In the genomic region with DNA sequence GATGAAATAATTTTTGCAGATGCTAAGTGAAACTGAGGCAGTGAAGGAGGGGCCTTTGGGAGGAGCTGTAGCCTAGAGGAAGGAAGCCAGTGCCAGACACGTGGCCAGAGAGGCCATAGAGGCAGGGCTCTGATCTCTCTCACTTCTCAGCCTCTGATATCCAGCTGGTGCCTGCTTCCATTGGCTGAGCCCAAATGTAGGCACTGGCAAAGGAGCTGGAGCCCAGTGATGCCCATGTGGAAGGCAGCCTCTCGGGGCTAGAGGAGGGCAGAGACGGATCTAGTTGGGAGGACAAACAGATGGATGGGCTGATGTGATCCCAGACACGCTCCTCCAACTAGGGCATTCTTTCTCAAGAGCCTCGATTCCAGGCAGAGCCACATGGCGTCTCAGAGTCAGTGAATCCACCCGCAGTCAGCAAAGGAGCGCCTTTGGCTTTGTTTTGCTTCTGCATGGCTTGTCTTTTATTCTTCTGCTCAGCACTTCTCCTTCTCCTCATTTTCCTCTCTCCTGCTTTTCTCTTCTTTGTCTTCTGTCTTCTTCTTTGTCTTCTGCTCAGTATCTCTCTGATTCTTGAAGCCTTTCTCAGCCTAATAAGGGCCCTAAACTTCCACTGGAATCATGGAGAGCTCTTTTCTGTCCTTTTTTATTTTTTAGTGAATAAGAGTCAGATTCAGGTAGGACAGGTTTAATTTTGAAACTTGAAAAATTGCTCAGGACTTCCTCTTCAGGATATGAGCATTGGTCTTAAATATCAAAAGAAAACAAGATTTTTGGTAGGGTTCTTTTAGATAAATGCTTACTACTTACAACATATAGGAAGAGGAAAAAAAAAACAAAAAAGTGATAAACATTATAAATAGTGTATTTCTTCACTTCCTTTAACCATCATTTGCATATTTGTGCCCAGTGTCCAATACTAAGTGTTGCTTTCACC, we compare ENCODE assay signal across 1 cellular context.
TF ChIP-seq lines count a peak whose summit lies in the region.

No MANE protein-coding gene starts in this region.

TF ChIP-seq in HepG2, 621 proteins besides CTCF, POLR2A, EP300 and RAD21 (continues in another document):
- TF ChIP-seq MEF2D (CRISPR knock-in tag; IDR thresholded peaks at IDR 0.05) = no peak
- TF ChIP-seq YY1 (IDR thresholded peaks at IDR 0.05; ENCODE audit: insufficient read depth, insufficient replicate concordance, low read depth, low read length) = no peak
- TF ChIP-seq ZNF792 (CRISPR knock-in tag; IDR thresholded peaks at IDR 0.05) = no peak
- TF ChIP-seq UBTF (CRISPR knock-in tag; IDR thresholded peaks at IDR 0.05) = no peak
- no peak for TF ChIP-seq MNT (IDR thresholded peaks at IDR 0.05)
- no peak for TF ChIP-seq KDM6A (CRISPR knock-in tag; IDR thresholded peaks at IDR 0.05; ENCODE audit: low read depth)
- TF ChIP-seq NR3C1 (CRISPR knock-in tag; IDR thresholded peaks at IDR 0.05) = no peak
- TF ChIP-seq ZNF230 (CRISPR knock-in tag; IDR thresholded peaks at IDR 0.05) = no peak
- no peak for TF ChIP-seq SOX5 (CRISPR knock-in tag; IDR thresholded peaks at IDR 0.05; ENCODE audit: borderline replicate concordance)
- TF ChIP-seq ZNF616 (CRISPR knock-in tag; IDR thresholded peaks at IDR 0.05; ENCODE audit: low read depth) = no peak
- TF ChIP-seq ZNF557 (CRISPR knock-in tag; IDR thresholded peaks at IDR 0.05) = no peak
- TF ChIP-seq ARNT (IDR thresholded peaks at IDR 0.05) = no peak
- TF ChIP-seq KDM2A (CRISPR knock-in tag; IDR thresholded peaks at IDR 0.05; ENCODE audit: borderline replicate concordance, low read depth) = peak; percentile 38; the same call in 1 of the 2 replicates
- no peak for TF ChIP-seq HNF1A (IDR thresholded peaks at IDR 0.05; ENCODE audit: low read depth)
- TF ChIP-seq HNF1A (CRISPR knock-in tag; IDR thresholded peaks at IDR 0.05; ENCODE audit: borderline replicate concordance) = peak; percentile 55; the same call in 1 of the 2 replicates
- no peak for TF ChIP-seq ZNF644 (CRISPR knock-in tag; IDR thresholded peaks at IDR 0.05; ENCODE audit: low read depth)
- TF ChIP-seq RBAK (CRISPR knock-in tag; IDR thresholded peaks at IDR 0.05) = no peak
- TF ChIP-seq ZNF670 (CRISPR knock-in tag; IDR thresholded peaks at IDR 0.05; ENCODE audit: borderline replicate concordance) = no peak
- no peak for TF ChIP-seq ZNF44 (CRISPR knock-in tag; IDR thresholded peaks at IDR 0.05)
- TF ChIP-seq ZNF543 (CRISPR knock-in tag; IDR thresholded peaks at IDR 0.05) = 0 out of 2 replicates have a peak, but pooled peaks have one; percentile 38
- TF ChIP-seq, protein P1, sequence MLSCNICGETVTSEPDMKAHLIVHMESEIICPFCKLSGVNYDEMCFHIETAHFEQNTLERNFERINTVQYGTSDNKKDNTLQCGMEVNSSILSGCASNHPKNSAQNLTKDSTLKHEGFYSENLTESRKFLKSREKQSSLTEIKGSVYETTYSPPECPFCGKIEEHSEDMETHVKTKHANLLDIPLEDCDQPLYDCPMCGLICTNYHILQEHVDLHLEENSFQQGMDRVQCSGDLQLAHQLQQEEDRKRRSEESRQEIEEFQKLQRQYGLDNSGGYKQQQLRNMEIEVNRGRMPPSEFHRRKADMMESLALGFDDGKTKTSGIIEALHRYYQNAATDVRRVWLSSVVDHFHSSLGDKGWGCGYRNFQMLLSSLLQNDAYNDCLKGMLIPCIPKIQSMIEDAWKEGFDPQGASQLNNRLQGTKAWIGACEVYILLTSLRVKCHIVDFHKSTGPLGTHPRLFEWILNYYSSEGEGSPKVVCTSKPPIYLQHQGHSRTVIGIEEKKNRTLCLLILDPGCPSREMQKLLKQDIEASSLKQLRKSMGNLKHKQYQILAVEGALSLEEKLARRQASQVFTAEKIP (CRISPR knock-in tag; IDR thresholded peaks at IDR 0.05; ENCODE audit: borderline replicate concordance) = no peak
- TF ChIP-seq NFIB (CRISPR knock-in tag; IDR thresholded peaks at IDR 0.05; ENCODE audit: borderline replicate concordance) = no peak
- TF ChIP-seq ZMAT5 (CRISPR knock-in tag; IDR thresholded peaks at IDR 0.05; ENCODE audit: borderline replicate concordance, low read depth) = no peak
- no peak for TF ChIP-seq ZSCAN20 (CRISPR knock-in tag; IDR thresholded peaks at IDR 0.05; ENCODE audit: borderline replicate concordance)
- no peak for TF ChIP-seq NFKBIZ (CRISPR knock-in tag; IDR thresholded peaks at IDR 0.05)
- TF ChIP-seq, protein P2, sequence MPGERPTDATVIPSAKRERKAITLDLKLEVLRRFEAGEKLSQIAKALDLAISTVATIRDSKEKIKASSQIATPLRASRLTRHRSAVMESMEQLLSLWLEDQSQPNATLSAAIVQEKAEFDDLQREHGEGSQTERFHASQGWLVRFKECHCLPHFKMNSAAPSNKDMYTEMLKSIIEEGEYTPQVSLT (CRISPR knock-in tag; IDR thresholded peaks at IDR 0.05; ENCODE audit: borderline replicate concordance, low read depth) = no peak
- no peak for TF ChIP-seq ZNF160 (CRISPR knock-in tag; IDR thresholded peaks at IDR 0.05)
- TF ChIP-seq CEBPG (CRISPR knock-in tag; IDR thresholded peaks at IDR 0.05) = no peak
- TF ChIP-seq SALL2 (CRISPR knock-in tag; IDR thresholded peaks at IDR 0.05) = no peak
- TF ChIP-seq HDAC1 (CRISPR knock-in tag; IDR thresholded peaks at IDR 0.05) = no peak
- no peak for TF ChIP-seq FOXK1 (CRISPR knock-in tag; IDR thresholded peaks at IDR 0.05; ENCODE audit: borderline replicate concordance, low read depth)
- TF ChIP-seq ZNF772 (CRISPR knock-in tag; IDR thresholded peaks at IDR 0.05) = no peak
- no peak for TF ChIP-seq ZNF354B (CRISPR knock-in tag; IDR thresholded peaks at IDR 0.05)
- TF ChIP-seq NFYB (CRISPR knock-in tag; IDR thresholded peaks at IDR 0.05) = no peak
- peak; percentile 61; the same call in 1 of the 2 replicates for TF ChIP-seq ZSCAN22 (CRISPR knock-in tag; IDR thresholded peaks at IDR 0.05)
- no peak for TF ChIP-seq ZNF589 (CRISPR knock-in tag; conservative IDR thresholded peaks at IDR 0.05)
- no peak for TF ChIP-seq FOXP1 (IDR thresholded peaks at IDR 0.05)
- TF ChIP-seq FOXP1 (CRISPR knock-in tag; IDR thresholded peaks at IDR 0.05) = no peak
- TF ChIP-seq GMEB2 (CRISPR knock-in tag; IDR thresholded peaks at IDR 0.05; ENCODE audit: low read depth) = no peak
- no peak; the same call in 1 of the 2 replicates for TF ChIP-seq RFX3 (CRISPR knock-in tag; IDR thresholded peaks at IDR 0.05)
- TF ChIP-seq NKX3-1 (CRISPR knock-in tag; IDR thresholded peaks at IDR 0.05) = no peak
- no peak for TF ChIP-seq PHF8 (CRISPR knock-in tag; IDR thresholded peaks at IDR 0.05)
- TF ChIP-seq MZF1 (CRISPR knock-in tag; IDR thresholded peaks at IDR 0.05; ENCODE audit: borderline replicate concordance) = 0 out of 2 replicates have a peak, but pooled peaks have one; percentile 33
- TF ChIP-seq WIZ (CRISPR knock-in tag; IDR thresholded peaks at IDR 0.05) = no peak
- TF ChIP-seq ZSCAN5A (CRISPR knock-in tag; IDR thresholded peaks at IDR 0.05; ENCODE audit: borderline replicate concordance) = no peak
- TF ChIP-seq, protein P3, sequence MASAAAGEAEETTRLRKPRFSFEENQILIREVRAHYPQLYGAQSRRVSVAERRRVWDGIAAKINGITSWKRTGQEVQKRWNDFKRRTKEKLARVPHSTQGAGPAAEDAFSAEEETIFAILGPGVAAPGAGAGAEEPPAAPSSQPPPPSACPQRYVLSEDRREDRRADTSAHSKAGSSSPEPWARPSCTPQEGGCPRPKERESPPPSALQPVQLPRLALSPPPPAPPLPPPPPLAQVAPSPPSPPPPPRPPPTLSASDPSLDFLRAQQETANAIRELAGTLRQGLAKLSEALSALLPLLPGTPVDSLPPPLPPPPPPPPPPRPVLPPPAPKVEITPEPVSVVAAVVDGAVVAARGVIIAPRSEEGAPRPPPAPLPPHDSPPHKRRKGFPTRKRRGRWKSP (CRISPR knock-in tag; IDR thresholded peaks at IDR 0.05) = no peak
- TF ChIP-seq SUZ12 (IDR thresholded peaks at IDR 0.05; ENCODE audit: low read depth, low read length) = no peak
- no peak for TF ChIP-seq ZSCAN31 (CRISPR knock-in tag; IDR thresholded peaks at IDR 0.05; ENCODE audit: low read depth)
- TF ChIP-seq, protein P4, sequence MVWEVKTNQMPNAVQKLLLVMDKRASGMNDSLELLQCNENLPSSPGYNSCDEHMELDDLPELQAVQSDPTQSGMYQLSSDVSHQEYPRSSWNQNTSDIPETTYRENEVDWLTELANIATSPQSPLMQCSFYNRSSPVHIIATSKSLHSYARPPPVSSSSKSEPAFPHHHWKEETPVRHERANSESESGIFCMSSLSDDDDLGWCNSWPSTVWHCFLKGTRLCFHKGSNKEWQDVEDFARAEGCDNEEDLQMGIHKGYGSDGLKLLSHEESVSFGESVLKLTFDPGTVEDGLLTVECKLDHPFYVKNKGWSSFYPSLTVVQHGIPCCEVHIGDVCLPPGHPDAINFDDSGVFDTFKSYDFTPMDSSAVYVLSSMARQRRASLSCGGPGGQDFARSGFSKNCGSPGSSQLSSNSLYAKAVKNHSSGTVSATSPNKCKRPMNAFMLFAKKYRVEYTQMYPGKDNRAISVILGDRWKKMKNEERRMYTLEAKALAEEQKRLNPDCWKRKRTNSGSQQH (CRISPR knock-in tag; IDR thresholded peaks at IDR 0.05; ENCODE audit: low read depth) = no peak
